ENCODE assay signal across 8 cellular contexts in genomic region chr4:21765810-21766407, GRCh38.
DNase-seq lines count a peak whose midpoint lies in the region; ATAC-seq and TF ChIP-seq lines count a peak whose summit lies in the region.

No MANE protein-coding gene starts in this region.

- H3K9me3 Mint-ChIP-seq in endodermal cell = no peaks in the 10 kb centered on the region

- ATAC-seq in GM21381 (IDR thresholded peaks at IDR 0.05; ENCODE audit: unreplicated experiment) = peak; percentile 73
- ATAC-seq in activated CD4-positive, CD25-positive, alpha-beta regulatory T cell treated with anti-CD3 and anti-CD28 coated beads, Interleukin-2, amount 50 U/mL, for 24 hours = no peak

- WGBS in endodermal cell (ENCODE audit: insufficient coverage in 1 of 2, insufficient read length in 1 of 2), 2 experiments = 36 to 45% methylated on average over 6 to 8 of the region's 8 CpGs

- no peaks in the 10 kb centered on the region for H3K27me3 Mint-ChIP-seq in endodermal cell (ENCODE audit: insufficient read depth)

- H3K4me3 ChIP-seq in endodermal cell (ENCODE audit: low read length) = no peak overlapping the region

- peaks cover 2% of the 10 kb centered on the region for H3K4me1 Mint-ChIP-seq in endodermal cell

- H3K4me3 Mint-ChIP-seq in endodermal cell = no peak overlapping the region

- H3K36me3 Mint-ChIP-seq in endodermal cell (ENCODE audit: low read depth) = no peaks in the 10 kb centered on the region

- H3K27ac ChIP-seq in endodermal cell (ENCODE audit: low read depth, low read length) = no peak overlapping the region

- TF ChIP-seq CTCF in endodermal cell (conservative IDR thresholded peaks at IDR 0.05) = peak; percentile 92

- DNase-seq in NCI-H2029 treated with DMSO at 0.1 percent for 48 hours (lab: John Stamatoyannopoulos, UW) = peak; percentile 35
- DNase-seq in NCI-H2029 (lab: John Stamatoyannopoulos, UW) = no peak
- DNase-seq in HT1080 (ENCODE audit: low read depth) = peak; percentile 75
- peak; percentile 33 for DNase-seq in RPMI7951 (ENCODE audit: low read depth)
- DNase-seq in endodermal cell = peak; percentile 90
- peak; percentile 23 for DNase-seq in midbrain (lab: John Stamatoyannopoulos, UW)

- no peaks in the 10 kb centered on the region for H3K4me1 ChIP-seq in endodermal cell (ENCODE audit: control insufficient read depth, insufficient read depth, low read length)

- no peak overlapping the region for H3K27ac Mint-ChIP-seq in endodermal cell

- H3K9ac ChIP-seq in endodermal cell (ENCODE audit: extremely low read depth, low read length, poor library complexity, severe bottlenecking) = no peak overlapping the region

- H3K27me3 ChIP-seq in endodermal cell (ENCODE audit: control insufficient read depth, insufficient read depth, low read length, poor library complexity, severe bottlenecking) = no peaks in the 10 kb centered on the region

- no peaks in the 10 kb centered on the region for H3K9me3 ChIP-seq in endodermal cell (ENCODE audit: control insufficient read depth, low read length)

- no peaks in the 10 kb centered on the region for H3K36me3 ChIP-seq in endodermal cell (ENCODE audit: control insufficient read depth, insufficient read depth, low read length)
